In the genomic region with DNA sequence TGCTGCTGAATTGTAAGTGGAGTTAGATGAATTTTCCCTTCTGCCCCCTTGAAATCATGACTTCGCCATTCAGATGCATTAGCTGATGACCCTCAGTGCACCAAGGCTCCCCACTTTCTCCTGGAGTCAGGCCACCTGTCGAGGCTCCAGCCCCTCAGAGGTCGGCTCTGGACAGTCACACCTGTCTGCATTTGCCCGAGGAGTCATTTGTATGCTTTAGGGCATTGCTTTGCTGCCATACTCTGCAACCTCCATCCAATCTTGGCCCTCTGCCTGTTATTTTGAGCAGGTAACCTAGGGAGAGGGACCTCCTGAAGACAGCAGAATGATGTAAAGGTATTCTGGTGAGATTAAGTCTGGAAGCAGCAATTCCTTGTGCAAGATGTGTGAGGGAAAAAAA, we compare ENCODE assay signal across 17 cellular contexts.
DNase-seq lines count a peak whose midpoint lies in the region; ATAC-seq and TF ChIP-seq lines count a peak whose summit lies in the region.
"Had no signal": no experiment of that assay in that cellular context is flagged by ENCODE, and none has a peak within 500 bp of the region (broad histone marks: within the 10 kb centered on the region; RNA-seq: fewer than 3 reads in every experiment).

No MANE protein-coding gene starts in this region.

- H3K36me3 Mint-ChIP-seq in activated CD4-positive, alpha-beta T cell treated with anti-CD3 and anti-CD28 coated beads, Interleukin-2, amount 10 ng/mL, durations not matched to agents 24 days and 14 days (ENCODE audit: low read depth) = no peaks in the 10 kb centered on the region
- no peaks in the 10 kb centered on the region for H3K36me3 Mint-ChIP-seq in endodermal cell (ENCODE audit: low read depth)
- peaks cover 2% of the 10 kb centered on the region for H3K36me3 Mint-ChIP-seq in osteocyte (ENCODE audit: unreplicated experiment)
- no peaks in the 10 kb centered on the region for H3K36me3 Mint-ChIP-seq in effector memory CD8-positive, alpha-beta T cell (ENCODE audit: insufficient read depth)
- H3K36me3 Mint-ChIP-seq: CD8-positive, alpha-beta memory T cell had no signal

- no peak overlapping the region for H3K27ac ChIP-seq in endodermal cell (ENCODE audit: low read depth, low read length)
- H3K27ac ChIP-seq: BLaER1 had no signal

- ATAC-seq in effector memory CD8-positive, alpha-beta T cell (replicated peaks) = no peak
- no peak for ATAC-seq in HG03469 (IDR thresholded peaks at IDR 0.05; ENCODE audit: unreplicated experiment)
- ATAC-seq: GM23338 had no signal

- 67 to 86% methylated on average over 1 to 4 of the region's 4 CpGs for WGBS in endodermal cell (ENCODE audit: insufficient coverage in 1 of 2, insufficient read length in 1 of 2), 2 experiments

- no peak for TF ChIP-seq CTCF in endodermal cell (conservative IDR thresholded peaks at IDR 0.05)
- TF ChIP-seq CTCF in osteocyte (IDR thresholded peaks at IDR 0.05) = no peak

- H3K4me1 ChIP-seq in endodermal cell (ENCODE audit: control insufficient read depth, insufficient read depth, low read length) = peaks cover 16% of the 10 kb centered on the region

- H3K4me3 ChIP-seq in endodermal cell (ENCODE audit: low read length) = peak overlapping the region; percentile 2
- H3K4me3 ChIP-seq: BLaER1, GM23338 had no signal

- H3K9me3 ChIP-seq in endodermal cell (ENCODE audit: control insufficient read depth, low read length) = peaks cover 3% of the 10 kb centered on the region

- H3K27me3 ChIP-seq in endodermal cell (ENCODE audit: control insufficient read depth, insufficient read depth, low read length, poor library complexity, severe bottlenecking) = no peaks in the 10 kb centered on the region
- H3K27me3 ChIP-seq: BLaER1 had no signal

- peaks cover 17% of the 10 kb centered on the region for H3K27me3 Mint-ChIP-seq in activated CD4-positive, alpha-beta T cell treated with anti-CD3 and anti-CD28 coated beads, Interleukin-2, amount 10 ng/mL, durations not matched to agents 24 days and 14 days
- H3K27me3 Mint-ChIP-seq in endodermal cell (ENCODE audit: insufficient read depth) = peaks cover 7% of the 10 kb centered on the region
- no peaks in the 10 kb centered on the region for H3K27me3 Mint-ChIP-seq in osteocyte (ENCODE audit: unreplicated experiment)
- H3K27me3 Mint-ChIP-seq in effector memory CD8-positive, alpha-beta T cell = peaks cover 44 to 46% of the 10 kb centered on the region in 2 donors

- no peak overlapping the region for H3K27ac Mint-ChIP-seq in activated CD4-positive, alpha-beta T cell treated with anti-CD3 and anti-CD28 coated beads, Interleukin-2, amount 10 ng/mL, durations not matched to agents 24 days and 14 days
- no peak overlapping the region for H3K27ac Mint-ChIP-seq in endodermal cell
- no peak overlapping the region for H3K27ac Mint-ChIP-seq in osteocyte (ENCODE audit: unreplicated experiment)
- H3K27ac Mint-ChIP-seq in effector memory CD8-positive, alpha-beta T cell = no peak overlapping the region
- H3K27ac Mint-ChIP-seq: CD8-positive, alpha-beta memory T cell; GM23338 had no signal

- H3K9me3 Mint-ChIP-seq in activated CD4-positive, alpha-beta T cell treated with anti-CD3 and anti-CD28 coated beads, Interleukin-2, amount 10 ng/mL, durations not matched to agents 24 days and 14 days = no peaks in the 10 kb centered on the region
- H3K9me3 Mint-ChIP-seq in endodermal cell = no peaks in the 10 kb centered on the region
- H3K9me3 Mint-ChIP-seq in osteocyte (ENCODE audit: unreplicated experiment) = no peaks in the 10 kb centered on the region
- peaks cover 0 to 8% of the 10 kb centered on the region in 2 donors for H3K9me3 Mint-ChIP-seq in effector memory CD8-positive, alpha-beta T cell
- H3K9me3 Mint-ChIP-seq: GM23338 had no signal

- H3K36me3 ChIP-seq in endodermal cell (ENCODE audit: control insufficient read depth, insufficient read depth, low read length) = no peaks in the 10 kb centered on the region
- H3K36me3 ChIP-seq: BLaER1 had no signal

- no peak overlapping the region for H3K4me3 Mint-ChIP-seq in activated CD4-positive, alpha-beta T cell treated with anti-CD3 and anti-CD28 coated beads, Interleukin-2, amount 10 ng/mL, durations not matched to agents 24 days and 14 days
- H3K4me3 Mint-ChIP-seq in endodermal cell (no peak overlapping the region), osteocyte (ENCODE audit: unreplicated experiment) (no peak overlapping the region)
- no peak overlapping the region for H3K4me3 Mint-ChIP-seq in effector memory CD8-positive, alpha-beta T cell
- H3K4me3 Mint-ChIP-seq: CD8-positive, alpha-beta memory T cell; GM23338 had no signal

- H3K4me1 Mint-ChIP-seq in activated CD4-positive, alpha-beta T cell treated with anti-CD3 and anti-CD28 coated beads, Interleukin-2, amount 10 ng/mL, durations not matched to agents 24 days and 14 days = no peaks in the 10 kb centered on the region
- H3K4me1 Mint-ChIP-seq in endodermal cell (peaks cover 22% of the 10 kb centered on the region), osteocyte (ENCODE audit: unreplicated experiment) (no peaks in the 10 kb centered on the region)
- no peaks in the 10 kb centered on the region for H3K4me1 Mint-ChIP-seq in effector memory CD8-positive, alpha-beta T cell (ENCODE audit: low read depth in 2 of 2)
- H3K4me1 Mint-ChIP-seq: CD8-positive, alpha-beta memory T cell; GM23338 had no signal

- peak; percentile 34 for DNase-seq in activated CD4-positive, alpha-beta T cell treated with anti-CD3 and anti-CD28 coated beads, Interleukin-2, amount 10 ng/mL, durations not matched to agents 24 days and 14 days
- no peak for DNase-seq in activated CD4-positive, alpha-beta T cell treated with anti-CD3 and anti-CD28 coated beads, Interleukin-2, amount 50 U/mL, for 1 hour
- DNase-seq in DMS79 (lab: John Stamatoyannopoulos, UW) (peak; percentile 72), endodermal cell (no peak), osteocyte (ENCODE audit: extremely low spot score, unreplicated experiment) (peak; percentile 51), HUDEP-2 (lab: John Stamatoyannopoulos, UW; ENCODE audit: unreplicated experiment in 76 of 76) (no peak)
- DNase-seq in effector memory CD8-positive, alpha-beta T cell = no peak
- DNase-seq: 8988T; AML-193; Caco-2; CD8-positive, alpha-beta memory T cell; DMS53; EL; H7 had no signal

- intact Hi-C loops in activated CD4-positive, alpha-beta T cell treated with anti-CD3 and anti-CD28 coated beads, Interleukin-2, amount 10 ng/mL, durations not matched to agents 24 days and 14 days (cut with micrococcal nuclease) = no loop called here

- no peak overlapping the region for H3K9ac ChIP-seq in endodermal cell (ENCODE audit: extremely low read depth, low read length, poor library complexity, severe bottlenecking)
- H3K9ac ChIP-seq: BLaER1 had no signal

Comparison
In these comparisons a context has a peak if more than half of its experiments do, and no peak if none do; other contexts are left out.
1. DNase-seq: peak in activated CD4-positive, alpha-beta T cell treated with anti-CD3 and anti-CD28 coated beads, Interleukin-2, amount 10 ng/mL, durations not matched to agents 24 days and 14 days (single experiment), DMS79 (single experiment) and osteocyte (single experiment); none in activated CD4-positive, alpha-beta T cell treated with anti-CD3 and anti-CD28 coated beads, Interleukin-2, amount 50 U/mL, for 1 hour (single experiment), endodermal cell (single experiment), effector memory CD8-positive, alpha-beta T cell (0 of 3) and HUDEP-2 (0 of 76).